In the genomic region with DNA sequence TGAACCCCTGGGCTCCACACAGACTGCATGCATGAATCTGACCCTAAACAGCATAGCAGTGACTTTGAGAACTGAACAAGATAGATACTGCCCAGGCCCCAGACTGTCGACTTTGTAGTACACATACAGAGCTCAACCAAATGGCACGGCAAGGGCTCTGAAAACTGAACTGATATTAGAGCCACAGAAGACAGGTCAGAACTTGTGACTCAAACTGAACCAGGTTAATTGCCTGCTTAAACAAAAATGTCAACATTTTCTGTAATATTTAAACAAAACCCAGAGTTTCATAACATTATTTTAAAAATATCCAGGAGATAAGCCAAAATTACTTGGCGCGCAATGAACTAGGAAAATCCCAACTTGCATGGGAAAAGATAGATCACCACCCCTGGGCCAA, we compare ENCODE assay signal across 19 cellular contexts.
"Had no signal": no experiment of that assay in that cellular context is flagged by ENCODE, and none has a peak within 500 bp of the region (broad histone marks: within the 10 kb centered on the region; RNA-seq: fewer than 3 reads in every experiment).

No MANE protein-coding gene starts in this region.

- H3K4me3 ChIP-seq: spleen, upper lobe of right lung had no signal

- H3K9me3 ChIP-seq: spleen, upper lobe of right lung had no signal

- H3K4me1 ChIP-seq: spleen, upper lobe of right lung had no signal

- FAIRE-seq: frontal cortex had no signal

- H3K36me3 ChIP-seq: spleen, upper lobe of right lung had no signal

- H3K27me3 ChIP-seq: upper lobe of right lung had no signal

- DNase-seq: activated B cell treated with CpG ODN at 0.5 μM for 24 hours; activated CD4-positive, alpha-beta memory T cell treated with anti-CD3 and anti-CD28 coated beads for 36 hours; activated CD4-positive, alpha-beta T cell treated with anti-CD3 and anti-CD28 coated beads for 36 hours; activated effector memory CD4-positive, alpha-beta T cell treated with Interleukin-2 at 50 U/mL for 16 hours; activated naive CD4-positive, alpha-beta T cell treated with anti-CD3 and anti-CD28 coated beads for 36 hours; activated naive CD8-positive, alpha-beta T cell treated with anti-CD3 and anti-CD28 coated beads, Interleukin-2, amount 10 ng/mL, durations not matched to agents 7 days and 5 days; activated T-cell treated with anti-CD3 and anti-CD28 coated beads, Interleukin-2, amount 50 U/mL, for 72 hours; amygdala; erythroblast; glutamatergic neuron; hypothalamus; retina; spleen; stimulated activated CD4-positive, alpha-beta T cell treated with anti-CD3 and anti-CD28 coated beads, Interleukin-4, amount 100 ng/mL, for 24 hours; stimulated activated naive CD4-positive, alpha-beta T cell treated with Interleukin-2 at 50 U/mL for 16 hours; T1000; upper lobe of right lung had no signal

- ATAC-seq: activated CD4-positive, alpha-beta T cell treated with anti-CD3 and anti-CD28 coated beads for 36 hours; activated T-cell treated with anti-CD3 and anti-CD28 coated beads, Interleukin-2, amount 50 U/mL, for 72 hours; natural killer cell treated with Interleukin-12 subunit alpha and Interleukin-12 subunit beta and Interleukin-15 and Interleukin-18, amount 100 ng/mL, for 72 hours had no signal

- H3K27ac ChIP-seq: spleen, upper lobe of right lung had no signal
